1 cellular context compared by ENCODE assay signal in genomic region chr17:179721-180379, GRCh38.
TF ChIP-seq lines count a peak whose summit lies in the region.

No MANE protein-coding gene starts in this region.

TF ChIP-seq in HepG2, 621 proteins besides CTCF, POLR2A, EP300 and RAD21 (continued from another document):
- TF ChIP-seq DZIP1 (CRISPR knock-in tag; IDR thresholded peaks at IDR 0.05): no peak
